ENCODE assay signal across 9 cellular contexts in genomic region chrX:154717824-154718223, GRCh38. TPM values are rescaled to one million over a fixed set of nuclear protein-coding genes. Genes with fewer than 3 reads are reported as not detected.
DNase-seq lines count a peak whose midpoint lies in the region; ATAC-seq and TF ChIP-seq lines count a peak whose summit lies in the region.
"Had no signal": no experiment of that assay in that cellular context is flagged by ENCODE, and none has a peak within 500 bp of the region (broad histone marks: within the 10 kb centered on the region; RNA-seq: fewer than 3 reads in every experiment).

No MANE protein-coding gene starts in this region.

- ATAC-seq in GM21423 (IDR thresholded peaks at IDR 0.05; ENCODE audit: unreplicated experiment) (no peak), HG02970 (IDR thresholded peaks at IDR 0.05; ENCODE audit: low FRiP score, unreplicated experiment) (no peak)

- no peaks in the 10 kb centered on the region for H3K9me3 Mint-ChIP-seq in type B pancreatic cell

- no peak overlapping the region for H3K9ac ChIP-seq in SK-N-SH
- H3K9ac ChIP-seq: KMS-11 had no signal

- H3K9me3 ChIP-seq in HEK293 (ENCODE audit: control insufficient read depth, insufficient read depth, low read depth, low read length) = no peaks in the 10 kb centered on the region
- H3K9me3 ChIP-seq in SK-N-SH = no peaks in the 10 kb centered on the region

- H3K4me3 ChIP-seq in AG04449 (ENCODE audit: low read depth, low read length) (no peak overlapping the region), HEK293 (ENCODE audit: low read depth, low read length) (no peak overlapping the region), SK-N-SH (ENCODE audit: low read depth in 2 of 2, low read length in 1 of 2) (no peak overlapping the region), fibroblast of mammary gland (ENCODE audit: control insufficient read depth, low read depth, low read length) (no peak overlapping the region)

- H3K36me3 Mint-ChIP-seq in type B pancreatic cell = no peaks in the 10 kb centered on the region

- H4K20me1 ChIP-seq in SK-N-SH (ENCODE audit: insufficient read depth) = no peaks in the 10 kb centered on the region

- peaks cover 4% of the 10 kb centered on the region for H3K27me3 Mint-ChIP-seq in type B pancreatic cell

- no peaks in the 10 kb centered on the region for H3K9me2 ChIP-seq in SK-N-SH

- H3K27ac Mint-ChIP-seq in type B pancreatic cell = no peak overlapping the region

- CTCF ChIA-PET in AG04449 (lab: Yijun Ruan, JAX) (interaction anchor here (1.4 to 4.4 kb wide), 5 partner anchors 12 to 122 kb away, joined by 3 to 28 read pairs (median 7); no protein-coding TSS in a partner anchor), HEK293 (lab: Yijun Ruan, JAX) (interaction anchor here (0.5 to 3.4 kb wide), 10 partner anchors 10 to 1752 kb away, joined by 3 to 50 read pairs (median 5); no protein-coding TSS in a partner anchor), SK-N-SH (lab: Yijun Ruan, JAX) (interaction anchor here (1.4 to 2.8 kb wide), 3 partner anchors 22 to 45 kb away, joined by 3 to 14 read pairs (median 4); partner anchors contain the start of gene DKC1)

- no peak overlapping the region for H3K4me3 Mint-ChIP-seq in type B pancreatic cell

- 56% methylated on average over 7 of the region's 7 CpGs for WGBS in SK-N-SH (ENCODE audit: low lambda C conversion rate)

- no peak for TF ChIP-seq RAD21 in SK-N-SH (IDR thresholded peaks at IDR 0.05; ENCODE audit: low read length)

- no peaks in the 10 kb centered on the region for H3F3A ChIP-seq in SK-N-SH (replicated peaks; ENCODE audit: insufficient read depth)

- DNase-seq in AG04449 (ENCODE audit: low read depth, low spot score) (no peak), SK-N-SH (peak; percentile 7), fibroblast of mammary gland (ENCODE audit: low read depth) (peak; percentile 68), cerebellar nuclear complex (lab: John Stamatoyannopoulos, UW) (no peak), type B pancreatic cell (ENCODE audit: extremely low spot score, unreplicated experiment) (no peak)

- TF ChIP-seq CTCF in AG04449 (IDR thresholded peaks at IDR 0.05; ENCODE audit: insufficient read depth, low read length, missing control alignments) (peak; percentile 6), HEK293 (tag by site-specific recombination; IDR thresholded peaks at IDR 0.05) (0 out of 2 replicates have a peak, but pooled peaks have one; percentile 19), SK-N-SH (IDR thresholded peaks at IDR 0.05) (0 out of 2 replicates have a peak, but pooled peaks have one; percentile 8), fibroblast of mammary gland (conservative IDR thresholded peaks at IDR 0.05; ENCODE audit: control insufficient read depth, insufficient read depth, low read depth, low read length) (no peak), type B pancreatic cell (conservative IDR thresholded peaks at IDR 0.05) (no peak)

- no peak for TF ChIP-seq EP300 in SK-N-SH (IDR thresholded peaks at IDR 0.05; ENCODE audit: borderline replicate concordance in 1 of 2, low read depth in 1 of 2, low read length in 1 of 2)

- POLR2A ChIA-PET in AG04449 (lab: Yijun Ruan, JAX) (interaction anchor here (0.9 kb wide), 1 partner anchor 13 kb away, joined by 3 read pairs; no protein-coding TSS in a partner anchor), HEK293 (lab: Yijun Ruan, JAX) (interaction anchor here (1.2 to 1.8 kb wide), 2 partner anchors 14 to 31 kb away, joined by 3 to 4 read pairs; no protein-coding TSS in a partner anchor), SK-N-SH (lab: Yijun Ruan, JAX) (no interaction called here)

- H3K27me3 ChIP-seq in SK-N-SH (ENCODE audit: insufficient read depth) = no peaks in the 10 kb centered on the region

- H3K4me1 ChIP-seq in HEK293 (ENCODE audit: control insufficient read depth, insufficient read depth, low read length) (peaks cover 5% of the 10 kb centered on the region; the same call in 1 of the 2 replicates), SK-N-SH (ENCODE audit: control insufficient read depth in 1 of 2, insufficient read depth in 2 of 2, low read depth in 1 of 2, low read length in 1 of 2) (no peaks in the 10 kb centered on the region)

- H3K79me2 ChIP-seq in SK-N-SH (ENCODE audit: insufficient read depth) = no peaks in the 10 kb centered on the region

- H3K4me2 ChIP-seq in SK-N-SH = no peak overlapping the region
- H3K4me2 ChIP-seq: KMS-11 had no signal

- H2AFZ ChIP-seq in SK-N-SH (ENCODE audit: low read depth) = no peak overlapping the region

- no peaks in the 10 kb centered on the region for H3K36me3 ChIP-seq in HEK293 (ENCODE audit: control insufficient read depth in 2 of 2, insufficient read depth in 1 of 2, low read length in 2 of 2)
- peaks cover 0 to 4% of the 10 kb centered on the region in 2 experiments for H3K36me3 ChIP-seq in SK-N-SH (replicated peaks in 1 of 2; ENCODE audit: control insufficient read depth in 1 of 2, insufficient read depth in 2 of 2, low read length in 1 of 2)

- H3K27ac ChIP-seq in HEK293 (ENCODE audit: extremely low read depth, low read depth, low read length) (no peak overlapping the region), SK-N-SH (ENCODE audit: low read depth in 2 of 2, low read length in 1 of 2) (no peak overlapping the region)
- H3K27ac ChIP-seq: KMS-11 had no signal

- no peaks in the 10 kb centered on the region for H3K4me1 Mint-ChIP-seq in type B pancreatic cell (ENCODE audit: unreplicated experiment)

TF ChIP-seq in HEK293, 187 proteins besides CTCF, POLR2A, EP300 and RAD21 (continues in another document):
- TF ChIP-seq GLIS2 (tag by site-specific recombination; IDR thresholded peaks at IDR 0.05) (no peak), ZNF660 (tag by site-specific recombination; IDR thresholded peaks at IDR 0.05) (peak; percentile 23; the same call in 1 of the 2 replicates), MZF1 (tag by site-specific recombination; IDR thresholded peaks at IDR 0.05; ENCODE audit: borderline replicate concordance) (no peak), ZNF529 (tag by site-specific recombination; IDR thresholded peaks at IDR 0.05; ENCODE audit: insufficient replicate concordance) (no peak), ZNF211 (tag by site-specific recombination; IDR thresholded peaks at IDR 0.05; ENCODE audit: low read depth) (no peak), GFI1B (tag by site-specific recombination; IDR thresholded peaks at IDR 0.05) (no peak), ZBTB10 (tag by site-specific recombination; IDR thresholded peaks at IDR 0.05) (no peak)

TF ChIP-seq in SK-N-SH, 30 proteins besides CTCF, POLR2A, EP300 and RAD21:
- peak; percentile 66 for TF ChIP-seq PBX3 (IDR thresholded peaks at IDR 0.05)
- TF ChIP-seq TCF12 (IDR thresholded peaks at IDR 0.05) = 0 out of 2 replicates have a peak, but pooled peaks have one; percentile 17
- no peak for TF ChIP-seq TEAD4 (IDR thresholded peaks at IDR 0.05; ENCODE audit: borderline replicate concordance, insufficient read depth)
TF ChIP-seq in SK-N-SH: peak in this region for 2.

RNA-seq across cellular contexts. Expression of gene GAB3, which starts 33.1 kb away (rescaled TPM):
- polyA plus RNA-seq in SK-N-SH (2012; rRNA removed) = 3.3 and 4.5 TPM in 2 replicates
- 1.3 and 3.2 TPM in 2 replicates for polyA plus RNA-seq in SK-N-SH (2012; cell fraction: cytosol; rRNA removed)
- 8.1 and 12.0 TPM in 2 replicates for polyA plus RNA-seq in SK-N-SH (2012; cell fraction: nucleus; rRNA removed)
- 0.19 TPM in 1 of 2 replicates, not detected in the other for total RNA-seq in type B pancreatic cell (ENCODE audit: low replicate concordance)

RNA-seq across cellular contexts. Expression of gene DKC1, which starts 44.8 kb away (rescaled TPM):
- polyA plus RNA-seq in SK-N-SH (2012; rRNA removed) = 53.0 and 73.6 TPM in 2 replicates
- 65.2 and 81.9 TPM in 2 replicates for polyA plus RNA-seq in SK-N-SH (2012; cell fraction: cytosol; rRNA removed)
- polyA plus RNA-seq in SK-N-SH (2012; cell fraction: nucleus; rRNA removed) = 47.2 and 93.2 TPM in 2 replicates
- total RNA-seq in type B pancreatic cell (ENCODE audit: low replicate concordance) = 52.0 and 62.7 TPM in 2 replicates

Comparison
In these comparisons a context has a peak if more than half of its experiments do, and no peak if none do; other contexts are left out.
1. DNase-seq: peak in SK-N-SH (single experiment) and fibroblast of mammary gland (single experiment); none in AG04449 (single experiment), cerebellar nuclear complex (0 of 2) and type B pancreatic cell (single experiment).
2. CTCF ChIP-seq: peak in AG04449 (single experiment), HEK293 (single experiment) and SK-N-SH (single experiment); none in fibroblast of mammary gland (single experiment) and type B pancreatic cell (single experiment).